20 cellular contexts compared by ENCODE assay signal in genomic region chr16:83996481-83997252, GRCh38. TPM values are rescaled to one million over a fixed set of nuclear protein-coding genes. Genes with fewer than 3 reads are reported as not detected.
DNase-seq lines count a peak whose midpoint lies in the region; ATAC-seq and TF ChIP-seq lines count a peak whose summit lies in the region.
"Had no signal": no experiment of that assay in that cellular context is flagged by ENCODE, and none has a peak within 500 bp of the region (broad histone marks: within the 10 kb centered on the region; RNA-seq: fewer than 3 reads in every experiment).

No MANE protein-coding gene starts in this region.

- H3F3A ChIP-seq in DOHH2 (ENCODE audit: control insufficient read depth, insufficient read depth): no peaks in the 10 kb centered on the region

- no peak overlapping the region for H3K27ac Mint-ChIP-seq in type B pancreatic cell
- H3K27ac Mint-ChIP-seq in activated T-helper 2 cell treated with anti-CD3 and anti-CD28 coated beads, Interferon-gamma antibody, Interleukin-2, Interleukin-4, amounts not matched to agents 10 μg/mL and 5 μg/mL and 100 μg/mL, durations not matched to agents 14 hours and 24 hours and 36 hours: no peak overlapping the region
- H3K27ac Mint-ChIP-seq: activated naive CD4-positive, alpha-beta T cell treated with anti-CD3 and anti-CD28 coated beads, Interleukin-2, amount 10 ng/mL, durations not matched to agents 7 days and 5 days had no signal

- H2BK5ac ChIP-seq in trophoblast cell (ENCODE audit: low read depth, low read length, poor library complexity): no peak overlapping the region

- H3K4me3 Mint-ChIP-seq in type B pancreatic cell: no peak overlapping the region
- no peak overlapping the region for H3K4me3 Mint-ChIP-seq in activated T-helper 2 cell treated with anti-CD3 and anti-CD28 coated beads, Interferon-gamma antibody, Interleukin-2, Interleukin-4, amounts not matched to agents 10 μg/mL and 5 μg/mL and 100 μg/mL, durations not matched to agents 14 hours and 24 hours and 36 hours (ENCODE audit: low read depth)
- H3K4me3 Mint-ChIP-seq: activated naive CD4-positive, alpha-beta T cell treated with anti-CD3 and anti-CD28 coated beads, Interleukin-2, amount 10 ng/mL, durations not matched to agents 7 days and 5 days had no signal

- WGBS in trophoblast cell (ENCODE audit: extremely low coverage, insufficient coverage, insufficient read length): no CpG with 5 or more reads among the region's 15 CpGs

- H3K4me1 ChIP-seq in DOHH2 (ENCODE audit: control insufficient read depth, low read length): no peaks in the 10 kb centered on the region
- H3K4me1 ChIP-seq in trophoblast cell (ENCODE audit: control insufficient read depth in 1 of 2, insufficient read depth in 2 of 2, low read length in 2 of 2): no peaks in the 10 kb centered on the region
- H3K4me1 ChIP-seq: suprapubic skin had no signal

- H4K12ac ChIP-seq in trophoblast cell (ENCODE audit: low read depth, low read length): no peak overlapping the region

- H3K9me3 ChIP-seq in DOHH2 (ENCODE audit: control insufficient read depth, insufficient read depth, low read length) (no peaks in the 10 kb centered on the region), trophoblast cell (ENCODE audit: insufficient read depth, low read depth, low read length) (peaks cover 4% of the 10 kb centered on the region)
- H3K9me3 ChIP-seq: suprapubic skin had no signal

- no peaks in the 10 kb centered on the region for H4K20me1 ChIP-seq in DOHH2 (ENCODE audit: control insufficient read depth, insufficient read depth, low read depth, low read length)

- POLR2A ChIA-PET in HEK293T (lab: Yijun Ruan, JAX): no interaction called here

- ATAC-seq in GM19452 (IDR thresholded peaks at IDR 0.05; ENCODE audit: unreplicated experiment): no peak
- ATAC-seq: PC-3 had no signal

- no peak overlapping the region for H3K14ac ChIP-seq in trophoblast cell (ENCODE audit: low read length)

- intact Hi-C loops in activated T-helper 2 cell treated with anti-CD3 and anti-CD28 coated beads, Interferon-gamma antibody, Interleukin-2, Interleukin-4, amounts not matched to agents 10 μg/mL and 5 μg/mL and 100 μg/mL, durations not matched to agents 14 hours and 24 hours and 36 hours (cut with micrococcal nuclease): no loop called here

- H2AFZ ChIP-seq in trophoblast cell (ENCODE audit: insufficient read depth, low read length, poor library complexity): no peak overlapping the region

- H2BK120ac ChIP-seq in trophoblast cell (ENCODE audit: insufficient read depth, low read length, poor library complexity): no peak overlapping the region

- H3K4me1 Mint-ChIP-seq in type B pancreatic cell (ENCODE audit: unreplicated experiment): peaks cover 28% of the 10 kb centered on the region
- no peaks in the 10 kb centered on the region for H3K4me1 Mint-ChIP-seq in activated T-helper 2 cell treated with anti-CD3 and anti-CD28 coated beads, Interferon-gamma antibody, Interleukin-2, Interleukin-4, amounts not matched to agents 10 μg/mL and 5 μg/mL and 100 μg/mL, durations not matched to agents 14 hours and 24 hours and 36 hours (ENCODE audit: low read depth)
- H3K4me1 Mint-ChIP-seq: activated naive CD4-positive, alpha-beta T cell treated with anti-CD3 and anti-CD28 coated beads, Interleukin-2, amount 10 ng/mL, durations not matched to agents 7 days and 5 days had no signal

- no peaks in the 10 kb centered on the region for H3K36me3 ChIP-seq in DOHH2 (ENCODE audit: control insufficient read depth, low read length)
- H3K36me3 ChIP-seq in trophoblast cell (ENCODE audit: control insufficient read depth in 1 of 2, insufficient read depth in 2 of 2, low read length in 2 of 2): no peaks in the 10 kb centered on the region
- H3K36me3 ChIP-seq: suprapubic skin had no signal

- H3K27ac ChIP-seq in DOHH2 (ENCODE audit: low read depth, low read length) (no peak overlapping the region), caudate nucleus (ENCODE audit: low read depth, low read length) (peak overlapping the region; percentile 76), trophoblast cell (ENCODE audit: low read depth, low read length) (no peak overlapping the region)
- H3K27ac ChIP-seq: coronary artery, suprapubic skin had no signal

- H3K23ac ChIP-seq in trophoblast cell (ENCODE audit: low read length): no peak overlapping the region

- H2BK12ac ChIP-seq in trophoblast cell (ENCODE audit: low read length): no peak overlapping the region

- TF ChIP-seq CTCF in DOHH2 (IDR thresholded peaks at IDR 0.05; ENCODE audit: low read depth, low read length, poor library complexity, severe bottlenecking) (peak; percentile 32), type B pancreatic cell (conservative IDR thresholded peaks at IDR 0.05) (no peak)

- H3K27me3 ChIP-seq in DOHH2 (ENCODE audit: control insufficient read depth, low read length) (no peaks in the 10 kb centered on the region; the same call in 1 of the 2 replicates), trophoblast cell (ENCODE audit: insufficient read depth, low read length) (no peaks in the 10 kb centered on the region)

- H3K9ac ChIP-seq in trophoblast cell (ENCODE audit: low read length): peak overlapping the region; percentile 7

- no peak overlapping the region for H2AK5ac ChIP-seq in trophoblast cell (ENCODE audit: low read length)

- H3K4me3 ChIP-seq in DOHH2 (ENCODE audit: low read length) (no peak overlapping the region), trophoblast cell (ENCODE audit: low read depth, low read length) (no peak overlapping the region)
- H3K4me3 ChIP-seq: coronary artery, suprapubic skin had no signal

- no peaks in the 10 kb centered on the region for H3K79me1 ChIP-seq in trophoblast cell (ENCODE audit: low read length)

- H3K79me2 ChIP-seq in DOHH2 (ENCODE audit: control insufficient read depth, low read length): no peaks in the 10 kb centered on the region
- H3K79me2 ChIP-seq in trophoblast cell (ENCODE audit: control insufficient read depth, insufficient read depth, low read length, poor library complexity): no peaks in the 10 kb centered on the region

- CTCF ChIA-PET in HEK293T (lab: Yijun Ruan, JAX): interaction anchor here (1.0 kb wide), 1 partner anchor 16 kb away, joined by 3 read pairs; no protein-coding TSS in a partner anchor

- no peaks in the 10 kb centered on the region for H3K9me2 ChIP-seq in DOHH2 (replicated peaks; ENCODE audit: control insufficient read depth, low read length)

- no peak overlapping the region for H3K18ac ChIP-seq in trophoblast cell (ENCODE audit: low read length)

- no peak overlapping the region for H4K91ac ChIP-seq in trophoblast cell (ENCODE audit: low read depth, low read length)

- DNase-seq in HEK293T (ENCODE audit: extremely low spot score) (peak; percentile 36), caudate nucleus (lab: John Stamatoyannopoulos, UW) (peak in 26 of 61 donors; percentile 17 to 78 (median 40)), trophoblast cell (no peak), type B pancreatic cell (ENCODE audit: extremely low spot score, unreplicated experiment) (no peak)
- no peak for DNase-seq in activated T-helper 2 cell treated with anti-CD3 and anti-CD28 coated beads, Interferon-gamma antibody, Interleukin-2, Interleukin-4, amounts not matched to agents 10 μg/mL and 5 μg/mL and 100 μg/mL, durations not matched to agents 14 hours and 24 hours and 36 hours (ENCODE audit: low spot score)
- DNase-seq: activated CD4-positive, alpha-beta T cell treated with anti-CD3 and anti-CD28 coated beads for 4 hours; activated naive CD4-positive, alpha-beta T cell treated with anti-CD3 and anti-CD28 coated beads, Interleukin-2, amount 10 ng/mL, durations not matched to agents 7 days and 5 days; NCI-H2029 treated with DMSO at 0.1 percent for 48 hours; PC-3; stimulated activated CD4-positive, alpha-beta T cell treated with anti-CD3 and anti-CD28 coated beads, Interleukin-4, amount 100 ng/mL, for 1 hour; T-helper 9 cell had no signal

- H3K27me3 Mint-ChIP-seq in type B pancreatic cell: no peaks in the 10 kb centered on the region
- peaks cover 16% of the 10 kb centered on the region for H3K27me3 Mint-ChIP-seq in activated T-helper 2 cell treated with anti-CD3 and anti-CD28 coated beads, Interferon-gamma antibody, Interleukin-2, Interleukin-4, amounts not matched to agents 10 μg/mL and 5 μg/mL and 100 μg/mL, durations not matched to agents 14 hours and 24 hours and 36 hours (ENCODE audit: low read depth)

- no peaks in the 10 kb centered on the region for H3K36me3 Mint-ChIP-seq in type B pancreatic cell
- no peaks in the 10 kb centered on the region for H3K36me3 Mint-ChIP-seq in activated T-helper 2 cell treated with anti-CD3 and anti-CD28 coated beads, Interferon-gamma antibody, Interleukin-2, Interleukin-4, amounts not matched to agents 10 μg/mL and 5 μg/mL and 100 μg/mL, durations not matched to agents 14 hours and 24 hours and 36 hours (ENCODE audit: low read depth)
- H3K36me3 Mint-ChIP-seq: activated naive CD4-positive, alpha-beta T cell treated with anti-CD3 and anti-CD28 coated beads, Interleukin-2, amount 10 ng/mL, durations not matched to agents 7 days and 5 days had no signal

- no peak overlapping the region for H4K8ac ChIP-seq in trophoblast cell (ENCODE audit: low read depth, low read length)

- H3K4ac ChIP-seq in trophoblast cell (ENCODE audit: low read depth, low read length): no peak overlapping the region

- H3K9me3 Mint-ChIP-seq in type B pancreatic cell: no peaks in the 10 kb centered on the region
- no peaks in the 10 kb centered on the region for H3K9me3 Mint-ChIP-seq in activated T-helper 2 cell treated with anti-CD3 and anti-CD28 coated beads, Interferon-gamma antibody, Interleukin-2, Interleukin-4, amounts not matched to agents 10 μg/mL and 5 μg/mL and 100 μg/mL, durations not matched to agents 14 hours and 24 hours and 36 hours
- H3K9me3 Mint-ChIP-seq: activated naive CD4-positive, alpha-beta T cell treated with anti-CD3 and anti-CD28 coated beads, Interleukin-2, amount 10 ng/mL, durations not matched to agents 7 days and 5 days had no signal

- H3K4me2 ChIP-seq in DOHH2 (ENCODE audit: low read length) (no peak overlapping the region), trophoblast cell (ENCODE audit: low read length) (no peak overlapping the region)

RNA-seq across cellular contexts. Expression of gene NECAB2, which starts 28.6 kb away (rescaled TPM):
- polyA plus RNA-seq in trophoblast cell (2013): 0.22 and 0.26 TPM in 2 replicates
- total RNA-seq in type B pancreatic cell (ENCODE audit: low replicate concordance): 1.5 and 6.5 TPM in 2 replicates
- 0.11 TPM in 1 of 2 replicates, not detected in the other for total RNA-seq in activated T-helper 2 cell treated with anti-CD3 and anti-CD28 coated beads, Interferon-gamma antibody, Interleukin-2, Interleukin-4, amounts not matched to agents 10 μg/mL and 5 μg/mL and 100 μg/mL, durations not matched to agents 14 hours and 24 hours and 36 hours
- total RNA-seq: SK-MEL-5, skeletal muscle tissue, suprapubic skin had no signal

RNA-seq across cellular contexts. Expression of gene OSGIN1, which starts 43.6 kb away (rescaled TPM):
- polyA plus RNA-seq in trophoblast cell (2013): 1.3 and 1.5 TPM in 2 replicates
- 4.0 and 15.5 TPM in 2 replicates for total RNA-seq in type B pancreatic cell (ENCODE audit: low replicate concordance)
- 1.4 and 2.1 TPM in 2 replicates for total RNA-seq in activated T-helper 2 cell treated with anti-CD3 and anti-CD28 coated beads, Interferon-gamma antibody, Interleukin-2, Interleukin-4, amounts not matched to agents 10 μg/mL and 5 μg/mL and 100 μg/mL, durations not matched to agents 14 hours and 24 hours and 36 hours
- total RNA-seq: frontal cortex had no signal

RNA-seq across cellular contexts. Expression of gene SLC38A8, which starts 45.9 kb away (rescaled TPM):
- polyA plus RNA-seq in trophoblast cell (2013): 0.12 and 0.19 TPM in 2 replicates
- total RNA-seq in type B pancreatic cell (ENCODE audit: low replicate concordance): not detected in 2 replicates
- 0.28 TPM in 1 of 2 replicates, not detected in the other for total RNA-seq in activated T-helper 2 cell treated with anti-CD3 and anti-CD28 coated beads, Interferon-gamma antibody, Interleukin-2, Interleukin-4, amounts not matched to agents 10 μg/mL and 5 μg/mL and 100 μg/mL, durations not matched to agents 14 hours and 24 hours and 36 hours
- total RNA-seq: frontal cortex, left lobe of liver, PC-3, skeletal muscle tissue, suprapubic skin had no signal
- polyA plus RNA-seq: BJ had no signal
